ENCODE assay signal across 9 cellular contexts in the genomic region with DNA sequence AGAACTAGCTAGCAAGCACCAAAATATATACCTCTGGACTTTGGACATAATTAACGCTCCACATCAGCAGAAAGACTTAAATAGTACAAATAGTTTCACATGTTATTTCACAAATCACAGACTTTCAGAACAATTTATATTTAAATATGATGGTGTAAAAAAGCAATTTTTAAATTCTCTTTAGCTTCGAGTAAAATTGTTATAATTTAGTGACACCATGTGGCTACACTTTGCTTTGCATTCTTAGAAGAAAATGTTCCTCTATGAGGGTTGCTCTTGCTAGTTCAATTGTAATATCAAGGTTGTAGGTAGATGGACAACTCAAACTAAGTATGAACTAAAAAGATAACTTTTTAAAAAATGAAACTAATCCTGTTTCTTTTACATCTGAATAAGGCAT.
DNase-seq lines count a peak whose midpoint lies in the region; ATAC-seq and TF ChIP-seq lines count a peak whose summit lies in the region.
"Had no signal": no experiment of that assay in that cellular context is flagged by ENCODE, and none has a peak within 500 bp of the region (broad histone marks: within the 10 kb centered on the region; RNA-seq: fewer than 3 reads in every experiment).

No MANE protein-coding gene starts in this region.

- peaks cover 5% of the 10 kb centered on the region for H3K4me1 Mint-ChIP-seq in MCF 10A (ENCODE audit: insufficient read depth, unreplicated experiment)

- no peak overlapping the region for H3K4me3 Mint-ChIP-seq in MCF 10A (ENCODE audit: unreplicated experiment)

- no peak overlapping the region for H3K27ac Mint-ChIP-seq in MCF 10A (ENCODE audit: low read depth, unreplicated experiment)

- BruUV-seq in MCF 10A (replicated peaks; lab: Mats Ljungman, UMichigan) = no TSS peak

- no peaks in the 10 kb centered on the region for H3K27me3 Mint-ChIP-seq in MCF 10A (ENCODE audit: insufficient read depth, unreplicated experiment)

- H3K9me3 ChIP-seq in breast epithelium (no peaks in the 10 kb centered on the region), stomach (no peaks in the 10 kb centered on the region)

- no peaks in the 10 kb centered on the region for H3K36me3 ChIP-seq in breast epithelium
- H3K36me3 ChIP-seq in stomach = peaks cover 0 to 5% (median 0%) of the 10 kb centered on the region in 4 donors

- DNase-seq in MCF 10A (ENCODE audit: unreplicated experiment) (peak; percentile 5), breast epithelium (ENCODE audit: low spot score in 2 of 2) (no peak), NCI-H748 treated with DMSO at 0.1 percent for 48 hours (lab: John Stamatoyannopoulos, UW) (peak; percentile 6), fibroblast of peridontal ligament (ENCODE audit: extremely low read depth) (peak; percentile 68), superior temporal gyrus (ENCODE audit: extremely low spot score) (peak; percentile 83), AG08396 (ENCODE audit: low spot score) (no peak), stomach (no peak)

- intact Hi-C loops in MCF 10A (cut with micrococcal nuclease) = loop anchor here (5.0 to 10.0 kb wide), 2 partner anchors 78 to 104 kb away; no protein-coding TSS in a partner anchor
- intact Hi-C loops in breast epithelium (cut with DNase I; ENCODE audit: low total_unique reads) = no loop called here
- intact Hi-C loops in stomach (cut with DNase I; ENCODE audit: low total_unique reads) = no loop called here

- H3K27me3 ChIP-seq in breast epithelium (no peaks in the 10 kb centered on the region), stomach (no peaks in the 10 kb centered on the region)

- no peak for ATAC-seq in HG03025 (IDR thresholded peaks at IDR 0.05; ENCODE audit: low FRiP score, unreplicated experiment)

- H3K27ac ChIP-seq in breast epithelium = no peak overlapping the region
- H3K27ac ChIP-seq in stomach = no peak overlapping the region

- no peaks in the 10 kb centered on the region for H3K9me3 Mint-ChIP-seq in MCF 10A (ENCODE audit: unreplicated experiment)

- CTCF ChIA-PET in MCF 10A (lab: Yijun Ruan, JAX) = interaction anchor here (0.6 to 1.8 kb wide), 17 partner anchors 9 to 1245 kb away, joined by 3 to 7 read pairs (median 3); no protein-coding TSS in a partner anchor

- POLR2A ChIA-PET in MCF 10A (lab: Yijun Ruan, JAX) = interaction anchor here (0.6 to 1.1 kb wide), 2 partner anchors 18 to 1192 kb away, joined by 3 to 8 read pairs; no protein-coding TSS in a partner anchor

- TF ChIP-seq CTCF in MCF 10A (IDR thresholded peaks at IDR 0.05; ENCODE audit: unreplicated experiment) (peak; percentile 40), breast epithelium (IDR thresholded peaks at IDR 0.05) (no peak), stomach (IDR thresholded peaks at IDR 0.05) (peak in 2 of 7 experiments; percentile 8 to 23)

- H3K4me1 ChIP-seq in breast epithelium (no peaks in the 10 kb centered on the region), stomach (peaks cover 0 to 6% (median 0%) of the 10 kb centered on the region in 4 donors)

- no peak for TF ChIP-seq POLR2A in breast epithelium (IDR thresholded peaks at IDR 0.05)
- TF ChIP-seq POLR2A in stomach (IDR thresholded peaks at IDR 0.05) = no peak

- H3K36me3 Mint-ChIP-seq in MCF 10A (ENCODE audit: insufficient read depth, unreplicated experiment) = no peaks in the 10 kb centered on the region

- TF ChIP-seq EP300 in stomach (IDR thresholded peaks at IDR 0.05) = no peak

- H3K4me3 ChIP-seq in breast epithelium (no peak overlapping the region), stomach (no peak overlapping the region)
- H3K4me3 ChIP-seq: lung had no signal

- 53 to 66% (median 59%) methylated on average over 2 of the region's 2 CpGs for WGBS in stomach, 5 donors

Comparison
In these comparisons a context has a peak if more than half of its experiments do, and no peak if none do; other contexts are left out.
1. DNase-seq: peak in MCF 10A (single experiment), NCI-H748 treated with DMSO at 0.1 percent for 48 hours (single experiment), fibroblast of peridontal ligament (single experiment) and superior temporal gyrus (single experiment); none in breast epithelium (0 of 2), AG08396 (single experiment) and stomach (single experiment).